1 cellular context compared by ENCODE assay signal in genomic region chr7:130234078-130234477, GRCh38.
TF ChIP-seq lines count a peak whose summit lies in the region.

No MANE protein-coding gene starts in this region.

TF ChIP-seq in K562, 482 proteins besides CTCF, POLR2A, EP300 and RAD21 (continued from another document):
- no peak for TF ChIP-seq ZNF184 (CRISPR knock-in tag; IDR thresholded peaks at IDR 0.05)
- TF ChIP-seq DDX20 (tag; IDR thresholded peaks at IDR 0.05; ENCODE audit: low read depth): no peak
- TF ChIP-seq KDM1A (IDR thresholded peaks at IDR 0.05): peak; percentile 85 to 89
- TF ChIP-seq GMEB1 (CRISPR knock-in tag; IDR thresholded peaks at IDR 0.05): no peak
- no peak for TF ChIP-seq EHMT2 (IDR thresholded peaks at IDR 0.05)
- TF ChIP-seq ATF6 (CRISPR knock-in tag; IDR thresholded peaks at IDR 0.05): no peak
- no peak for TF ChIP-seq SMAD2 (IDR thresholded peaks at IDR 0.05; ENCODE audit: low read depth, low read length)
- no peak; the same call in 1 of the 2 replicates for TF ChIP-seq DPF2 (IDR thresholded peaks at IDR 0.05)
- 0 out of 2 replicates have a peak, but pooled peaks have one; percentile 17 for TF ChIP-seq NFIC (IDR thresholded peaks at IDR 0.05)
- TF ChIP-seq ARID1B (IDR thresholded peaks at IDR 0.05): peak; percentile 19
- TF ChIP-seq ZBTB9 (CRISPR knock-in tag; IDR thresholded peaks at IDR 0.05): no peak
- no peak for TF ChIP-seq ZNF717 (CRISPR knock-in tag; IDR thresholded peaks at IDR 0.05)
- TF ChIP-seq HDAC2 (IDR thresholded peaks at IDR 0.05): no peak
- TF ChIP-seq MTA3 (IDR thresholded peaks at IDR 0.05; ENCODE audit: borderline replicate concordance): no peak
- TF ChIP-seq IRF9 (tag; IDR thresholded peaks at IDR 0.05): no peak
- no peak for TF ChIP-seq ZNF780A (CRISPR knock-in tag; IDR thresholded peaks at IDR 0.05)
- TF ChIP-seq NELFE (IDR thresholded peaks at IDR 0.05; ENCODE audit: insufficient read depth, insufficient read length): no peak
- TF ChIP-seq CEBPG (CRISPR knock-in tag; IDR thresholded peaks at IDR 0.05): no peak
- TF ChIP-seq CEBPG (tag; conservative IDR thresholded peaks at IDR 0.05 in 1 of 2, IDR thresholded peaks at IDR 0.05 in 1 of 2): no peak
- peak; percentile 69 for TF ChIP-seq TAL1 (IDR thresholded peaks at IDR 0.05)
- TF ChIP-seq ZNF282 (CRISPR knock-in tag; IDR thresholded peaks at IDR 0.05): no peak
- TF ChIP-seq STAT5A (IDR thresholded peaks at IDR 0.05; ENCODE audit: borderline replicate concordance, low read length): no peak
- no peak for TF ChIP-seq ZNF766 (CRISPR knock-in tag; conservative IDR thresholded peaks at IDR 0.05)
- no peak for TF ChIP-seq ZEB2 (IDR thresholded peaks at IDR 0.05)
- no peak for TF ChIP-seq PPARD (CRISPR knock-in tag; IDR thresholded peaks at IDR 0.05)
- no peak for TF ChIP-seq ZNF277 (CRISPR knock-in tag; IDR thresholded peaks at IDR 0.05; ENCODE audit: borderline replicate concordance)
- TF ChIP-seq ATF1 (CRISPR knock-in tag; IDR thresholded peaks at IDR 0.05): no peak
- TF ChIP-seq ATF1 (tag; IDR thresholded peaks at IDR 0.05): no peak
- TF ChIP-seq TCF3 (CRISPR knock-in tag; IDR thresholded peaks at IDR 0.05): peak; percentile 74
- TF ChIP-seq CC2D1A (IDR thresholded peaks at IDR 0.05): no peak
- TF ChIP-seq NFE2L1 (tag; IDR thresholded peaks at IDR 0.05; ENCODE audit: borderline replicate concordance, low read depth): no peak
- TF ChIP-seq MCM3 (IDR thresholded peaks at IDR 0.05): no peak
- TF ChIP-seq RBM17 (IDR thresholded peaks at IDR 0.05; ENCODE audit: borderline replicate concordance, low read depth, low read length): no peak
- peak; percentile 84 for TF ChIP-seq CBFA2T3 (IDR thresholded peaks at IDR 0.05)
- TF ChIP-seq HBP1 (CRISPR knock-in tag; IDR thresholded peaks at IDR 0.05): no peak
- no peak for TF ChIP-seq SREBF2 (CRISPR knock-in tag; IDR thresholded peaks at IDR 0.05)
